ENCODE assay signal across 14 cellular contexts in the genomic region with DNA sequence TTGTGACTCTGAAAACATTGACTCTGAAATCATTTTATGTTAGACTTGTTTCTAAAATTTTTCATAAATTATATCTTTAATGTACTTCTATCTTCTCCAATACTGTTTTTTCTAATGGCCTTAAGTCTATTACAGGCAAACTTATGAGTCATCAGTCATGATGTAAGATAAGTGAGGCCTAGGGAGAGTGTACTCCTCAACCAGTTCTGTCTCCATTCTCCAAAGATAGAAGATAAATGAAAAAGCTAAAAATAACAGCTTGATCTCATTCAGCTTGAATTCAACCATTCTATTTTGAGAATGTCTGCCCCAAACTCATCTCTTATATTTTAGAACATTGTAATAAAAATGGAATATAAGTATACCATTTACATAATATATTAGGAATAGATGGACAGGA. TPM values are rescaled to one million over a fixed set of nuclear protein-coding genes. Genes with fewer than 3 reads are reported as not detected.
DNase-seq lines count a peak whose midpoint lies in the region; ATAC-seq and TF ChIP-seq lines count a peak whose summit lies in the region.
"Had no signal": no experiment of that assay in that cellular context is flagged by ENCODE, and none has a peak within 500 bp of the region (broad histone marks: within the 10 kb centered on the region; RNA-seq: fewer than 3 reads in every experiment).

No MANE protein-coding gene starts in this region.

- ATAC-seq in PC-3 (no peak), HG02885 (IDR thresholded peaks at IDR 0.05; ENCODE audit: poor library complexity, unreplicated experiment) (no peak), left colon (no peak)
- ATAC-seq: upper lobe of right lung had no signal

- H3K4me3 ChIP-seq in PC-3 (ENCODE audit: low read length) (no peak overlapping the region), osteoblast (ENCODE audit: insufficient read depth, low read length) (no peak overlapping the region)
- H3K4me3 ChIP-seq: upper lobe of right lung had no signal

- CTCF ChIA-PET in PC-3 (lab: Charles Lee) = no interaction called here

- H3K9me2 ChIP-seq in PC-3 (replicated peaks; ENCODE audit: low read length) = no peaks in the 10 kb centered on the region

- no peak for TF ChIP-seq CTCF in PC-3 (conservative IDR thresholded peaks at IDR 0.05; ENCODE audit: low read depth, low read length)
- TF ChIP-seq CTCF in osteoblast (IDR thresholded peaks at IDR 0.05; ENCODE audit: extremely low read depth, low read depth, low read length) = no peak

- H3K9me3 ChIP-seq in PC-3 (ENCODE audit: low read length) (no peaks in the 10 kb centered on the region), osteoblast (ENCODE audit: low read depth, low read length) (no peaks in the 10 kb centered on the region)
- H3K9me3 ChIP-seq: upper lobe of right lung had no signal

- BruUV-seq in PC-3 (replicated peaks; lab: Mats Ljungman, UMichigan) = no TSS peak

- no peak overlapping the region for H3K9ac ChIP-seq in PC-3 (ENCODE audit: low read length)

- H3F3A ChIP-seq in PC-3 (ENCODE audit: low read length, unreplicated experiment) = no peaks in the 10 kb centered on the region

- H3K4me1 ChIP-seq in PC-3 (ENCODE audit: insufficient read depth, low read length) (no peaks in the 10 kb centered on the region), osteoblast (ENCODE audit: insufficient read depth, low read length) (no peaks in the 10 kb centered on the region)
- H3K4me1 ChIP-seq: upper lobe of right lung had no signal

- H3K27me3 ChIP-seq in PC-3 (ENCODE audit: low read length) = no peaks in the 10 kb centered on the region
- peaks cover 10% of the 10 kb centered on the region for H3K27me3 ChIP-seq in osteoblast (ENCODE audit: insufficient read depth, low read length)
- H3K27me3 ChIP-seq: upper lobe of right lung had no signal

- POLR2A ChIA-PET in PC-3 (lab: Charles Lee; ENCODE audit: unreplicated experiment) = no interaction called here

- no peak overlapping the region for H3K27ac ChIP-seq in PC-3 (ENCODE audit: low read length)
- H3K27ac ChIP-seq in osteoblast (ENCODE audit: low read depth, low read length) = no peak overlapping the region
- H3K27ac ChIP-seq: upper lobe of right lung had no signal

- peak; percentile 24 for DNase-seq in GM04503 (ENCODE audit: low read depth)
- peak; percentile 35 for DNase-seq in PC-3
- peak; percentile 67 for DNase-seq in fibroblast of peridontal ligament (ENCODE audit: extremely low read depth)
- DNase-seq in osteoblast (ENCODE audit: insufficient read length, low spot score, missing footprints) = peak; percentile 37
- DNase-seq in activated CD8-positive, alpha-beta memory T cell treated with anti-CD3 and anti-CD28 coated beads, Interleukin-2, amount 50 U/mL, for 48 hours = no peak
- DNase-seq in stimulated activated CD4-positive, alpha-beta T cell treated with anti-CD3 and anti-CD28 coated beads, Interleukin-12 subunit alpha, Interleukin-12 subunit beta, amount 100 ng/mL, for 4 hours = no peak
- no peak for DNase-seq in left colon
- DNase-seq: anterior cingulate cortex, DMS79, H9, NCI-H187 treated with DMSO at 0.1 percent for 48 hours, nephron progenitor cell, upper lobe of right lung had no signal

- H3K79me2 ChIP-seq in PC-3 (ENCODE audit: low read length) (no peaks in the 10 kb centered on the region), osteoblast (ENCODE audit: insufficient read depth, low read length) (no peaks in the 10 kb centered on the region)

- H2AFZ ChIP-seq in PC-3 (ENCODE audit: low read length) (no peak overlapping the region), osteoblast (ENCODE audit: low read length) (no peak overlapping the region)

- H3K36me3 ChIP-seq in PC-3 (ENCODE audit: low read depth, low read length) = no peaks in the 10 kb centered on the region
- no peaks in the 10 kb centered on the region for H3K36me3 ChIP-seq in osteoblast (ENCODE audit: insufficient read depth, low read length)
- H3K36me3 ChIP-seq: upper lobe of right lung had no signal

- intact Hi-C loops in PC-3 (cut with micrococcal nuclease) (no loop called here), left colon (cut with DNase I, micrococcal nuclease) (no loop called here)

- no peak overlapping the region for H3K4me2 ChIP-seq in PC-3 (ENCODE audit: low read length)
- no peak overlapping the region for H3K4me2 ChIP-seq in osteoblast (ENCODE audit: insufficient read depth, low read length)

- no peaks in the 10 kb centered on the region for H4K20me1 ChIP-seq in PC-3 (ENCODE audit: low read length)
- no peaks in the 10 kb centered on the region for H4K20me1 ChIP-seq in osteoblast (ENCODE audit: insufficient read depth, low read length)

RNA-seq across cellular contexts. Expression of a gene that starts 34.5 kb away (rescaled TPM):
- total RNA-seq in PC-3 (2014; rRNA removed) (7.3 and 10.9 TPM in 2 replicates), osteoblast (3.6 and 6.5 TPM in 2 replicates), left colon (10 to 100 TPM; 12.9 to 40.9 TPM)

Comparison
In these comparisons a context has a peak if more than half of its experiments do, and no peak if none do; other contexts are left out.
1. DNase-seq: peak in GM04503 (single experiment), PC-3 (single experiment), fibroblast of peridontal ligament (single experiment) and osteoblast (single experiment); none in activated CD8-positive, alpha-beta memory T cell treated with anti-CD3 and anti-CD28 coated beads, Interleukin-2, amount 50 U/mL, for 48 hours (single experiment), stimulated activated CD4-positive, alpha-beta T cell treated with anti-CD3 and anti-CD28 coated beads, Interleukin-12 subunit alpha, Interleukin-12 subunit beta, amount 100 ng/mL, for 4 hours (single experiment) and left colon (0 of 2).